Comparison of ENCODE assay signal across 7 cellular contexts in genomic region chr1:47519491-47519890, GRCh38.
"Had no signal": no experiment of that assay in that cellular context is flagged by ENCODE, and none has a peak within 500 bp of the region (broad histone marks: within the 10 kb centered on the region; RNA-seq: fewer than 3 reads in every experiment).

No MANE protein-coding gene starts in this region.

- DNase-seq: GM23248, GOT3, H7, HFFc6, IMR-90 had no signal

- H3K27ac Mint-ChIP-seq: HFFc6 had no signal

- H3K4me3 Mint-ChIP-seq: HFFc6 had no signal

- ATAC-seq: HCT116, K562 had no signal
